In genomic region chr16:76577003-76577402, GRCh38 we compare ENCODE assay signal across 12 cellular contexts.
DNase-seq lines count a peak whose midpoint lies in the region; ATAC-seq and TF ChIP-seq lines count a peak whose summit lies in the region.
"Had no signal": no experiment of that assay in that cellular context is flagged by ENCODE, and none has a peak within 500 bp of the region (broad histone marks: within the 10 kb centered on the region; RNA-seq: fewer than 3 reads in every experiment).

No MANE protein-coding gene starts in this region.

- H3K4me3 ChIP-seq in neural cell (ENCODE audit: low read length) (no peak overlapping the region), tibial nerve (no peak overlapping the region)

- TF ChIP-seq CTCF in neural cell (IDR thresholded peaks at IDR 0.05; ENCODE audit: poor library complexity, severe bottlenecking) (no peak), tibial nerve (IDR thresholded peaks at IDR 0.05) (no peak)

- no peaks in the 10 kb centered on the region for H3K9me3 ChIP-seq in neural cell (ENCODE audit: low read length)
- H3K9me3 ChIP-seq in tibial nerve: no peaks in the 10 kb centered on the region

- H3K4me2 ChIP-seq in neural cell (ENCODE audit: low read length): no peak overlapping the region

- H3K27ac ChIP-seq in neural cell (ENCODE audit: low read length): peak overlapping the region; percentile 1
- no peak overlapping the region for H3K27ac ChIP-seq in tibial nerve
- H3K27ac ChIP-seq: brain microvascular endothelial cell had no signal

- no peak for DNase-seq in tibial nerve (ENCODE audit: low spot score in 2 of 2)
- no peak for DNase-seq in NOMO-1 treated with DMSO at 0.1 percent for 48 hours (lab: John Stamatoyannopoulos, UW; ENCODE audit: unreplicated experiment)
- DNase-seq: brain microvascular endothelial cell; stimulated activated CD4-positive, alpha-beta T cell treated with anti-CD3 and anti-CD28 coated beads, Interleukin-15, amount 100 ng/mL, for 24 hours; stimulated activated naive CD8-positive, alpha-beta T cell treated with anti-CD3 and anti-CD28 coated beads, Interleukin-15, amount 100 ng/mL, for 72 hours; T1000 had no signal

- no peak for TF ChIP-seq RAD21 in neural cell (conservative IDR thresholded peaks at IDR 0.05)

- no peaks in the 10 kb centered on the region for H3K9me2 ChIP-seq in neural cell (ENCODE audit: insufficient read depth, low read length)

- no peak for TF ChIP-seq POLR2A in tibial nerve (IDR thresholded peaks at IDR 0.05)

- H3K4me1 ChIP-seq in tibial nerve: no peaks in the 10 kb centered on the region

- WGBS in tibial nerve, 2 donors: 72 to 82% methylated on average over 4 of the region's 4 CpGs

- no peaks in the 10 kb centered on the region for H3K27me3 ChIP-seq in neural cell (ENCODE audit: insufficient read depth, low read depth, low read length)
- H3K27me3 ChIP-seq in tibial nerve: no peaks in the 10 kb centered on the region
- H3K27me3 ChIP-seq: brain microvascular endothelial cell had no signal

- H3F3A ChIP-seq in neural cell (ENCODE audit: insufficient read depth, low read length, poor library complexity, severe bottlenecking): no peaks in the 10 kb centered on the region

- peak; percentile 87 for ATAC-seq in GM18873 (IDR thresholded peaks at IDR 0.05; ENCODE audit: low FRiP score, unreplicated experiment)
- ATAC-seq in GM21529 (IDR thresholded peaks at IDR 0.05; ENCODE audit: unreplicated experiment): peak; percentile 90
- ATAC-seq in HG03108 (IDR thresholded peaks at IDR 0.05; ENCODE audit: unreplicated experiment): peak; percentile 77
- no peak for ATAC-seq in esophagus mucosa
- ATAC-seq: HCT116; stimulated activated naive CD8-positive, alpha-beta T cell treated with anti-CD3 and anti-CD28 coated beads, Interleukin-15, amount 100 ng/mL, for 72 hours had no signal

- no peaks in the 10 kb centered on the region for H3K36me3 ChIP-seq in neural cell (ENCODE audit: insufficient read depth, low read length)
- H3K36me3 ChIP-seq in tibial nerve: no peaks in the 10 kb centered on the region
- H3K36me3 ChIP-seq: brain microvascular endothelial cell had no signal

- no peaks in the 10 kb centered on the region for H4K20me1 ChIP-seq in neural cell (ENCODE audit: insufficient read depth)

- no peak overlapping the region for H3K9ac ChIP-seq in neural cell (ENCODE audit: low read length)

- TF ChIP-seq EP300 in neural cell (conservative IDR thresholded peaks at IDR 0.05; ENCODE audit: poor library complexity, severe bottlenecking): no peak
- no peak for TF ChIP-seq EP300 in tibial nerve (IDR thresholded peaks at IDR 0.05)

- H3K79me2 ChIP-seq in neural cell (replicated peaks; ENCODE audit: insufficient read depth, low read length): no peaks in the 10 kb centered on the region

- H2AFZ ChIP-seq in neural cell (ENCODE audit: low read depth, low read length): no peak overlapping the region

TF ChIP-seq in neural cell, 6 proteins besides CTCF, POLR2A, EP300 and RAD21:
- TF ChIP-seq TAF1 (IDR thresholded peaks at IDR 0.05; ENCODE audit: low read depth) (no peak), SMC3 (conservative IDR thresholded peaks at IDR 0.05; ENCODE audit: poor library complexity) (no peak), POLR2AphosphoS5 (IDR thresholded peaks at IDR 0.05) (no peak), REST (IDR thresholded peaks at IDR 0.05; ENCODE audit: borderline replicate concordance) (no peak), MXI1 (conservative IDR thresholded peaks at IDR 0.05; ENCODE audit: poor library complexity, severe bottlenecking) (no peak), EZH2 (IDR thresholded peaks at IDR 0.05; ENCODE audit: borderline replicate concordance, insufficient read depth, low read length, poor library complexity, severe bottlenecking) (no peak)
